In genomic region chr2:171365778-171366177, GRCh38 we compare ENCODE assay signal across 23 cellular contexts.
"Had no signal": no experiment of that assay in that cellular context is flagged by ENCODE, and none has a peak within 500 bp of the region (broad histone marks: within the 10 kb centered on the region; RNA-seq: fewer than 3 reads in every experiment).

No MANE protein-coding gene starts in this region.

- H3K27me3 ChIP-seq: adrenal gland had no signal

- H3K36me3 ChIP-seq: adrenal gland had no signal

- H3K27ac ChIP-seq: adrenal gland, KMS-11 had no signal

- H3K4me3 ChIP-seq: adrenal gland had no signal

- H3K4me1 ChIP-seq: adrenal gland had no signal

- H3K4me2 ChIP-seq: KMS-11 had no signal

- H3K9ac ChIP-seq: KMS-11 had no signal

- ATAC-seq: activated CD8-positive, alpha-beta T cell treated with anti-CD3 and anti-CD28 coated beads, Interleukin-2, amount 10 ng/mL, durations not matched to agents 7 days and 5 days had no signal

- DNase-seq: activated CD4-positive, alpha-beta T cell treated with anti-CD3 and anti-CD28 coated beads for 48 hours; activated CD4-positive, alpha-beta T cell treated with anti-CD3 and anti-CD28 coated beads, Interleukin-2, amount 50 U/mL, for 4 hours; activated CD4-positive, CD25-positive, alpha-beta regulatory T cell treated with anti-CD3 and anti-CD28 coated beads, Interleukin-2, amount 50 U/mL, for 72 hours; activated CD8-positive, alpha-beta memory T cell treated with anti-CD3 and anti-CD28 coated beads, Interleukin-2, amount 50 U/mL, for 48 hours; activated CD8-positive, alpha-beta T cell treated with anti-CD3 and anti-CD28 coated beads, Interleukin-2, amount 10 ng/mL, durations not matched to agents 7 days and 5 days; activated naive CD4-positive, alpha-beta T cell treated with anti-CD3 and anti-CD28 coated beads, Interleukin-2, amount 50 U/mL, for 16 hours; activated naive CD8-positive, alpha-beta T cell treated with anti-CD3 and anti-CD28 coated beads, Interleukin-2, amount 10 ng/mL, durations not matched to agents 7 days and 5 days; activated T-cell treated with anti-CD3 and anti-CD28 coated beads, Interleukin-2, amount 50 U/mL, for 1 hour; adrenal gland; anterior cingulate cortex; caudate nucleus; MM.1S; NCI-H1105 treated with DMSO at 0.1 percent for 48 hours; NCI-H1436 treated with DMSO at 0.1 percent for 48 hours; NCI-H187; NCI-H2081; NCI-H510A treated with DMSO at 0.1 percent for 48 hours; NCI-H69; NK-92 treated with Interleukin-12 subunit alpha and Interleukin-12 subunit beta, amount 100 ng/mL, for 24 hours; OCI-M1; SHP77 treated with DMSO at 0.1 percent for 48 hours had no signal

- FAIRE-seq: RCC 7860 had no signal

- H3K9me3 ChIP-seq: adrenal gland had no signal
